In genomic region chr21:39664586-39664985, GRCh38 we compare ENCODE assay signal across 27 cellular contexts. TPM values are rescaled to one million over a fixed set of nuclear protein-coding genes. Genes with fewer than 3 reads are reported as not detected.
"Had no signal": no experiment of that assay in that cellular context is flagged by ENCODE, and none has a peak within 500 bp of the region (broad histone marks: within the 10 kb centered on the region; RNA-seq: fewer than 3 reads in every experiment).

No MANE protein-coding gene starts in this region.

- H3K4me3 Mint-ChIP-seq: activated CD4-positive, alpha-beta memory T cell treated with anti-CD3 and anti-CD28 coated beads for 36 hours; activated CD4-positive, alpha-beta T cell treated with anti-CD3 and anti-CD28 coated beads, Interleukin-2, amount 10 ng/mL, durations not matched to agents 7 days and 5 days; activated naive CD8-positive, alpha-beta T cell treated with anti-CD3 and anti-CD28 coated beads, Interleukin-2, amount 50 U/mL, for 24 hours; activated T-cell treated with anti-CD3 and anti-CD28 coated beads, Interleukin-2, amount 50 U/mL, for 4 hours; T-helper 2 cell treated with Interferon-gamma antibody and Interleukin-4, amounts not matched to agents 5 μg/mL and 100 μg/mL, for 36 hours had no signal

- H3K27ac ChIP-seq: brain microvascular endothelial cell, cardiac muscle cell, Peyer's patch, RWPE1, SJSA1 had no signal

- H3K36me3 Mint-ChIP-seq: activated CD4-positive, alpha-beta memory T cell treated with anti-CD3 and anti-CD28 coated beads for 36 hours; activated naive CD4-positive, alpha-beta T cell treated with anti-CD3 and anti-CD28 coated beads, Interleukin-2, amount 50 U/mL, for 72 hours had no signal

- H3K9me3 ChIP-seq: Peyer's patch, SJSA1 had no signal

- H3K36me3 ChIP-seq: brain microvascular endothelial cell, cardiac muscle cell, SJSA1 had no signal

- H3K4me3 ChIP-seq: cardiac muscle cell, Peyer's patch, SJSA1 had no signal

- ATAC-seq: activated naive CD4-positive, alpha-beta T cell treated with anti-CD3 and anti-CD28 coated beads, Interleukin-2, amount 50 U/mL, for 72 hours; activated naive CD8-positive, alpha-beta T cell treated with anti-CD3 and anti-CD28 coated beads, Interleukin-2, amount 50 U/mL, for 24 hours; activated T-cell treated with anti-CD3 and anti-CD28 coated beads, Interleukin-2, amount 50 U/mL, for 4 hours; SK-N-SH treated with all-trans-retinoic acid at 6 μM for 48 hours had no signal

- H3K27me3 Mint-ChIP-seq: activated CD4-positive, alpha-beta memory T cell treated with anti-CD3 and anti-CD28 coated beads for 36 hours had no signal

- H3K4me1 Mint-ChIP-seq: activated CD4-positive, alpha-beta T cell treated with anti-CD3 and anti-CD28 coated beads, Interleukin-2, amount 10 ng/mL, durations not matched to agents 7 days and 5 days; activated naive CD8-positive, alpha-beta T cell treated with anti-CD3 and anti-CD28 coated beads, Interleukin-2, amount 50 U/mL, for 24 hours had no signal

- H3K27ac Mint-ChIP-seq: activated CD4-positive, alpha-beta memory T cell treated with anti-CD3 and anti-CD28 coated beads for 36 hours; activated CD4-positive, alpha-beta T cell treated with anti-CD3 and anti-CD28 coated beads, Interleukin-2, amount 10 ng/mL, durations not matched to agents 7 days and 5 days; activated naive CD8-positive, alpha-beta T cell treated with anti-CD3 and anti-CD28 coated beads, Interleukin-2, amount 50 U/mL, for 24 hours; T-helper 2 cell treated with Interferon-gamma antibody and Interleukin-4, amounts not matched to agents 5 μg/mL and 100 μg/mL, for 36 hours had no signal

- H3K9me3 Mint-ChIP-seq: activated CD4-positive, alpha-beta memory T cell treated with anti-CD3 and anti-CD28 coated beads for 36 hours; activated CD4-positive, alpha-beta T cell treated with anti-CD3 and anti-CD28 coated beads, Interleukin-2, amount 10 ng/mL, durations not matched to agents 7 days and 5 days; activated naive CD4-positive, alpha-beta T cell treated with anti-CD3 and anti-CD28 coated beads, Interleukin-2, amount 50 U/mL, for 72 hours; activated naive CD8-positive, alpha-beta T cell treated with anti-CD3 and anti-CD28 coated beads, Interleukin-2, amount 50 U/mL, for 24 hours; activated T-cell treated with anti-CD3 and anti-CD28 coated beads, Interleukin-2, amount 50 U/mL, for 4 hours; T-helper 2 cell treated with Interferon-gamma antibody and Interleukin-4, amounts not matched to agents 5 μg/mL and 100 μg/mL, for 36 hours had no signal

- H3K27me3 ChIP-seq: brain microvascular endothelial cell, cardiac muscle cell, Peyer's patch, SJSA1 had no signal

- DNase-seq: activated CD4-positive, alpha-beta memory T cell treated with anti-CD3 and anti-CD28 coated beads for 36 hours; activated CD4-positive, alpha-beta T cell treated with anti-CD3 and anti-CD28 coated beads, Interleukin-2, amount 10 ng/mL, durations not matched to agents 7 days and 5 days; activated CD4-positive, CD25-positive, alpha-beta regulatory T cell; activated CD8-positive, alpha-beta memory T cell treated with anti-CD3 and anti-CD28 coated beads for 24 hours; activated effector memory CD4-positive, alpha-beta T cell treated with anti-CD3 and anti-CD28 coated beads, Interleukin-2, amount 50 U/mL, for 16 hours; activated naive CD4-positive, alpha-beta T cell treated with Interleukin-2 at 50 U/mL for 16 hours; activated naive CD8-positive, alpha-beta T cell treated with anti-CD3 and anti-CD28 coated beads, Interleukin-2, amount 50 U/mL, for 24 hours; activated T-cell treated with anti-CD3 and anti-CD28 coated beads, Interleukin-2, amount 50 U/mL, for 4 hours; amniotic stem cell; brain microvascular endothelial cell; Karpas-422; MM.1S; NCI-H1105; NCI-H1436 treated with DMSO at 0.1 percent for 48 hours; NCI-H187; NCI-H2081; NCI-H510A treated with DMSO at 0.1 percent for 48 hours; Peyer's patch; Right ventricle myocardium superior; SW 1271 had no signal

RNA-seq across cellular contexts. Expression of gene B3GALT5, which starts 51.8 kb away (rescaled TPM):
- total RNA-seq: activated CD4-positive, alpha-beta memory T cell treated with anti-CD3 and anti-CD28 coated beads for 36 hours; activated CD4-positive, alpha-beta T cell treated with anti-CD3 and anti-CD28 coated beads, Interleukin-2, amount 10 ng/mL, durations not matched to agents 7 days and 5 days; T-helper 1 cell treated with Interleukin-12 subunit alpha and Interleukin-12 subunit beta and Interleukin-4 antibody, amounts not matched to agents 30 ng/mL and 1 ng/mL, for 36 hours had no signal
